ENCODE assay signal across 8 cellular contexts in the genomic region with DNA sequence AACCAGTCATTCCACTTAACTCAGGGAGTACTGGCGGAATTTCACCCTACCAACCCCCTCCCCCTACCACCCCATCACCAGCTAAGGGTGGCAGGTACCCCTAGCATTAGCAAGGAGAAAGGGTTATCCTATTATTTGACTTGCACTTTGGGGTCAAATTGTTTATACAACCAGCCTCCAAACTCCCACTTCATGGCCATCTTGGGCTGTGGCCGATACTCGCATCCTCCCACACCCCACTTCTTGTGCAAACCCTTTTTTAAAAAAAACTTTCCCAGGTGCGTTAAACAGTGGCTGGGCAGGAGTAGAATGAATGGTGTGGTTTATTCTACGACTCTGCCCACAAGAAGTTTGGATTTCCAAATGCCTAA. TPM values are rescaled to one million over a fixed set of nuclear protein-coding genes. Genes with fewer than 3 reads are reported as not detected.
DNase-seq lines count a peak whose midpoint lies in the region; ATAC-seq and TF ChIP-seq lines count a peak whose summit lies in the region.

No MANE protein-coding gene starts in this region.

- H3K27ac ChIP-seq in angular gyrus (ENCODE audit: low read depth, low read length) (peak overlapping the region; percentile 97), mesenchymal stem cell (ENCODE audit: low read length, poor library complexity, severe bottlenecking) (peak overlapping the region; percentile 72), vagina (peak overlapping the region; percentile 80)

- H3K27me3 ChIP-seq in mesenchymal stem cell (ENCODE audit: control insufficient read depth in 1 of 2, insufficient read depth in 1 of 2, low read length in 2 of 2): no peaks in the 10 kb centered on the region
- H3K27me3 ChIP-seq in vagina: no peaks in the 10 kb centered on the region

- H2BK12ac ChIP-seq in mesenchymal stem cell (ENCODE audit: low read length in 2 of 2): peak overlapping the region in 1 of 2 experiments; percentile 17

- H2BK120ac ChIP-seq in mesenchymal stem cell (ENCODE audit: low read depth, low read length): no peak overlapping the region

- peak overlapping the region; percentile 94 for H2AK5ac ChIP-seq in mesenchymal stem cell (ENCODE audit: low read length, severe bottlenecking)

- ATAC-seq in Right ventricle myocardium superior (ENCODE audit: poor library complexity) (no peak), HG03432 (IDR thresholded peaks at IDR 0.05; ENCODE audit: unreplicated experiment) (no peak)

- H2BK5ac ChIP-seq in mesenchymal stem cell (ENCODE audit: low read depth, low read length, poor library complexity, severe bottlenecking): no peak overlapping the region

- peak overlapping the region; percentile 31 for H3K4me2 ChIP-seq in mesenchymal stem cell (ENCODE audit: low read length, poor library complexity, severe bottlenecking)

- H3K18ac ChIP-seq in mesenchymal stem cell (ENCODE audit: low read depth in 1 of 2, low read length in 2 of 2): peak overlapping the region in 1 of 2 experiments; percentile 16

- peak overlapping the region; percentile 91 for H4K8ac ChIP-seq in mesenchymal stem cell (ENCODE audit: low read length)

- peak overlapping the region in 1 of 2 experiments; percentile 67 for H3K23ac ChIP-seq in mesenchymal stem cell (ENCODE audit: low read length in 2 of 2)

- WGBS in mesenchymal stem cell: 90% methylated on average over 4 of the region's 5 CpGs

- H3K4me1 ChIP-seq in mesenchymal stem cell (ENCODE audit: control insufficient read depth, insufficient read depth, low read depth, low read length): peaks cover 20% of the 10 kb centered on the region
- peaks cover 41% of the 10 kb centered on the region for H3K4me1 ChIP-seq in vagina

- H3K4ac ChIP-seq in mesenchymal stem cell (ENCODE audit: low read depth in 1 of 2, low read length in 2 of 2): peak overlapping the region in 1 of 2 experiments; percentile 71

- intact Hi-C loops in Right ventricle myocardium superior (cut with DNase I): no loop called here
- intact Hi-C loops in cardiac septum (cut with DNase I): loop anchor here (1.0 kb wide), 1 partner anchor 26 kb away; a partner anchor contains a TSS
- intact Hi-C loops in vagina (cut with DNase I): no loop called here

- H3K36me3 ChIP-seq in mesenchymal stem cell (ENCODE audit: control insufficient read depth in 1 of 2, insufficient read depth in 2 of 2, low read depth in 1 of 2, low read length in 2 of 2) (peaks cover 52 to 64% of the 10 kb centered on the region in 2 experiments), vagina (peaks cover 0 to 40% of the 10 kb centered on the region in 2 donors)

- peak overlapping the region; percentile 74 for H3K9ac ChIP-seq in mesenchymal stem cell (ENCODE audit: low read length)

- H2BK15ac ChIP-seq in mesenchymal stem cell (ENCODE audit: low read depth, poor library complexity, severe bottlenecking): no peak overlapping the region

- H3K9me3 ChIP-seq in mesenchymal stem cell (ENCODE audit: control insufficient read depth, low read length) (no peaks in the 10 kb centered on the region), vagina (no peaks in the 10 kb centered on the region)

- peaks cover 18% of the 10 kb centered on the region for H3K79me1 ChIP-seq in mesenchymal stem cell (replicated peaks; ENCODE audit: low read length, poor library complexity, severe bottlenecking)

- H3K14ac ChIP-seq in mesenchymal stem cell (ENCODE audit: low read length in 2 of 2): no peak overlapping the region

- H3K4me3 ChIP-seq in mesenchymal stem cell (ENCODE audit: insufficient read depth in 1 of 2, low read depth in 1 of 2, low read length in 2 of 2) (peak overlapping the region in 1 of 2 experiments; percentile 52), vagina (peak overlapping the region; percentile 35 to 55)

- no peak for TF ChIP-seq CTCF in vagina (IDR thresholded peaks at IDR 0.05)

- DNase-seq in Right ventricle myocardium superior: peak; percentile 34
- no peak for DNase-seq in cardiac septum (ENCODE audit: low spot score)
- DNase-seq in mesenchymal stem cell: no peak
- no peak for DNase-seq in vagina (ENCODE audit: extremely low spot score in 2 of 2)
- DNase-seq in OCI-M1 (lab: John Stamatoyannopoulos, UW): no peak
- DNase-seq in NK-92 (lab: John Stamatoyannopoulos, UW; ENCODE audit: unreplicated experiment): no peak

- no peak overlapping the region for H2AFZ ChIP-seq in mesenchymal stem cell (ENCODE audit: low read depth, low read length)

- peak overlapping the region; percentile 66 for H4K91ac ChIP-seq in mesenchymal stem cell (ENCODE audit: low read length)

- TF ChIP-seq POLR2A in vagina (IDR thresholded peaks at IDR 0.05): no peak

RNA-seq across cellular contexts. Expression of a gene that starts 0.7 kb away (rescaled TPM):
- 99.8 TPM for total RNA-seq in Right ventricle myocardium superior
- total RNA-seq in cardiac septum: 66.1 TPM
- 65.7 TPM for polyA plus RNA-seq in mesenchymal stem cell (2013, experiment 1 of 2)
- 64.7 TPM for polyA plus RNA-seq in mesenchymal stem cell (2013, experiment 2 of 2)
- total RNA-seq in vagina: 40.0 TPM

RNA-seq across cellular contexts. Expression of a gene that starts 9.9 kb away (rescaled TPM):
- total RNA-seq in Right ventricle myocardium superior (185 TPM), cardiac septum (131 TPM), vagina (154 TPM)
- 156 TPM for polyA plus RNA-seq in mesenchymal stem cell (2013, experiment 1 of 2)
- 154 TPM for polyA plus RNA-seq in mesenchymal stem cell (2013, experiment 2 of 2)

RNA-seq across cellular contexts. Expression of a gene that starts 13.0 kb away (rescaled TPM):
- 12.3 TPM for total RNA-seq in Right ventricle myocardium superior
- total RNA-seq in cardiac septum: 12.4 TPM
- polyA plus RNA-seq in mesenchymal stem cell (2013, experiment 1 of 2): 26.8 TPM
- polyA plus RNA-seq in mesenchymal stem cell (2013, experiment 2 of 2): 25.1 TPM
- 12.8 TPM for total RNA-seq in vagina

RNA-seq across cellular contexts. Expression of a gene that starts 13.3 kb away (rescaled TPM):
- total RNA-seq in Right ventricle myocardium superior: 14.4 TPM
- 14.7 TPM for total RNA-seq in cardiac septum
- polyA plus RNA-seq in mesenchymal stem cell (2013, experiment 1 of 2): 12.1 TPM
- polyA plus RNA-seq in mesenchymal stem cell (2013, experiment 2 of 2): 11.3 TPM
- total RNA-seq in vagina: 17.7 TPM

RNA-seq across cellular contexts. Expression of a gene that starts 25.7 kb away (rescaled TPM):
- total RNA-seq in Right ventricle myocardium superior: 39.4 TPM
- 44.5 TPM for total RNA-seq in cardiac septum
- 74.5 TPM for polyA plus RNA-seq in mesenchymal stem cell (2013, experiment 1 of 2)
- polyA plus RNA-seq in mesenchymal stem cell (2013, experiment 2 of 2): 72.5 TPM
- 30.4 TPM for total RNA-seq in vagina
